ENCODE assay signal across 12 cellular contexts in the genomic region with DNA sequence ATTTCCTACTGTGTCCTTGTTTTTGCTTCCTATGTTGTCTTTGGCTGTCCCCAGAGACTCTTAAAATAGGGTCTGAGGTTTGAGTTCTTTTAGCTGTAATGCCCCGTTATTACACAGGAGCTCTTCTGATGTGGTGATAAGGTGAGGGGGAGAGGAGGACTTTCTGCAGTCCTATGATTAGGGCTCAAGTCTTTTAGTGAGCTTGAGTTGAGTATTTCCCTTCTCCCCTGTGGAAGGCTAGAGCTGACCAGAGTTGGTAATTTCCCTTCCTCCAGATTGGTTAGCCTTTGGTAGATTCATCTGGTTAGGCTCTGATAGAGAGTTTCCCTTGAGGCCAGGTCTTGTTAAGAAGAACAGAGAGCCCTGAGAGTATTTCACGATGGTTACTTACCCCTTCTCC. TPM values are rescaled to one million over a fixed set of nuclear protein-coding genes. Genes with fewer than 3 reads are reported as not detected.
A peak's percentile ranks its signal among the peaks of the same experiment; 100 is the strongest.
DNase-seq lines count a peak whose midpoint lies in the region; ATAC-seq lines count a peak whose summit lies in the region.
"Had no signal": no experiment of that assay in that cellular context is flagged by ENCODE, and none has a peak within 500 bp of the region (broad histone marks: within the 10 kb centered on the region; RNA-seq: fewer than 3 reads in every experiment).

No MANE protein-coding gene starts in this region.

- H3K56ac ChIP-seq in mesendoderm (ENCODE audit: low read length) = no peak overlapping the region

- H3K27ac ChIP-seq in CD4-positive, alpha-beta memory T cell (ENCODE audit: low read depth, low read length) = no peak overlapping the region
- no peak overlapping the region for H3K27ac ChIP-seq in mesendoderm (ENCODE audit: low read depth, low read length)
- H3K27ac ChIP-seq: suprapubic skin had no signal

- no peak overlapping the region for H3K9ac ChIP-seq in mesendoderm (ENCODE audit: low read length)

- CTCF ChIA-PET in CD4-positive, alpha-beta memory T cell (lab: Charles Lee; ENCODE audit: partially characterized antibody) = interaction anchor here (0.8 to 2.7 kb wide), 4 partner anchors 10 to 34 kb away, joined by 3 to 15 read pairs (median 4); no protein-coding TSS in a partner anchor

- no peak overlapping the region for H3K4me2 ChIP-seq in mesendoderm (ENCODE audit: low read length)

- no peak overlapping the region for H2BK120ac ChIP-seq in mesendoderm (ENCODE audit: low read depth, low read length)

- H3K36me3 ChIP-seq in CD4-positive, alpha-beta memory T cell (ENCODE audit: insufficient read depth, low read length) = no peaks in the 10 kb centered on the region
- no peaks in the 10 kb centered on the region for H3K36me3 ChIP-seq in mesendoderm (ENCODE audit: control insufficient read depth, insufficient read depth, low read length)
- H3K36me3 ChIP-seq: suprapubic skin had no signal

- H3K79me2 ChIP-seq in mesendoderm (ENCODE audit: control insufficient read depth, insufficient read depth, low read length) = peaks cover 1% of the 10 kb centered on the region

- no peak overlapping the region for H3K18ac ChIP-seq in mesendoderm (ENCODE audit: low read length)

- no peaks in the 10 kb centered on the region for H3K27me3 ChIP-seq in CD4-positive, alpha-beta memory T cell (ENCODE audit: insufficient read depth, low read length)
- no peaks in the 10 kb centered on the region for H3K27me3 ChIP-seq in mesendoderm (ENCODE audit: insufficient read depth, low read length, poor library complexity)
- H3K27me3 ChIP-seq: suprapubic skin had no signal

- H3K4me3 ChIP-seq in CD4-positive, alpha-beta memory T cell (ENCODE audit: low read length in 2 of 2) = no peak overlapping the region
- H3K4me3 ChIP-seq in mesendoderm (ENCODE audit: low read length) = no peak overlapping the region
- H3K4me3 ChIP-seq: suprapubic skin had no signal

- ATAC-seq in GM18868 (IDR thresholded peaks at IDR 0.05; ENCODE audit: unreplicated experiment) = peak; percentile 6
- no peak for ATAC-seq in naive thymus-derived CD8-positive, alpha-beta T cell
- ATAC-seq in sciatic nerve = no peak
- no peak for ATAC-seq in Right ventricle myocardium superior (ENCODE audit: poor library complexity)
- ATAC-seq: left lobe of liver had no signal

- DNase-seq in CD4-positive, alpha-beta memory T cell = no peak
- no peak for DNase-seq in naive thymus-derived CD8-positive, alpha-beta T cell
- no peak for DNase-seq in mesendoderm
- no peak for DNase-seq in sciatic nerve (ENCODE audit: low spot score)
- no peak for DNase-seq in Right ventricle myocardium superior
- DNase-seq: caudate nucleus, NCI-H1417, NCI-H526 treated with DMSO at 0.1 percent for 48 hours had no signal

- intact Hi-C loops in CD4-positive, alpha-beta memory T cell (cut with micrococcal nuclease) = loop anchor here (2.0 kb wide), 1 partner anchor 14 kb away; no protein-coding TSS in a partner anchor
- intact Hi-C loops in sciatic nerve (cut with DNase I) (no loop called here), Right ventricle myocardium superior (cut with DNase I) (no loop called here)

- H3K79me1 ChIP-seq in mesendoderm (ENCODE audit: low read length) = no peaks in the 10 kb centered on the region

- peaks cover 5% of the 10 kb centered on the region in 2 donors for H3K36me3 Mint-ChIP-seq in CD4-positive, alpha-beta memory T cell
- H3K36me3 Mint-ChIP-seq in activated naive CD8-positive, alpha-beta T cell = no peaks in the 10 kb centered on the region
- peaks cover 0 to 8% (median 0%) of the 10 kb centered on the region in 3 donors for H3K36me3 Mint-ChIP-seq in naive thymus-derived CD8-positive, alpha-beta T cell

- no peak overlapping the region for H2BK15ac ChIP-seq in mesendoderm (replicated peaks; ENCODE audit: low read depth)

- no peak overlapping the region for H2AK5ac ChIP-seq in mesendoderm (ENCODE audit: low read length)

- no peak overlapping the region for H4K5ac ChIP-seq in mesendoderm (ENCODE audit: low read length)

- H3K23ac ChIP-seq in mesendoderm (ENCODE audit: low read length) = no peak overlapping the region

- H4K8ac ChIP-seq in mesendoderm (ENCODE audit: low read depth, low read length) = no peak overlapping the region

- no peak overlapping the region for H3K4ac ChIP-seq in mesendoderm (ENCODE audit: low read depth, low read length)

- H2BK5ac ChIP-seq in mesendoderm (ENCODE audit: low read length) = no peak overlapping the region

- H3K4me3 Mint-ChIP-seq in CD4-positive, alpha-beta memory T cell = peak overlapping the region in 6 of 8 donors; percentile 1 to 49 (median 16)
- peak overlapping the region; percentile 11 for H3K4me3 Mint-ChIP-seq in activated naive CD8-positive, alpha-beta T cell
- peak overlapping the region in 8 of 10 donors; percentile 8 to 67 (median 42) for H3K4me3 Mint-ChIP-seq in naive thymus-derived CD8-positive, alpha-beta T cell

- H3K27ac Mint-ChIP-seq in CD4-positive, alpha-beta memory T cell = peak overlapping the region; percentile 45 to 75 (median 62)
- peak overlapping the region; percentile 41 for H3K27ac Mint-ChIP-seq in activated naive CD8-positive, alpha-beta T cell
- H3K27ac Mint-ChIP-seq in naive thymus-derived CD8-positive, alpha-beta T cell = peak overlapping the region; percentile 8 to 91 (median 86)

- peaks cover 10 to 35% (median 17%) of the 10 kb centered on the region in 4 donors for H3K4me1 Mint-ChIP-seq in CD4-positive, alpha-beta memory T cell
- peaks cover 35% of the 10 kb centered on the region for H3K4me1 Mint-ChIP-seq in activated naive CD8-positive, alpha-beta T cell (ENCODE audit: low read depth)
- H3K4me1 Mint-ChIP-seq in naive thymus-derived CD8-positive, alpha-beta T cell = peaks cover 16 to 28% (median 24%) of the 10 kb centered on the region in 4 donors

- POLR2A ChIA-PET in CD4-positive, alpha-beta memory T cell (lab: Charles Lee; ENCODE audit: partially characterized antibody) = interaction anchor here (0.6 to 1.7 kb wide), 9 partner anchors 9 to 411 kb away, joined by 3 to 6 read pairs (median 3); a partner anchor contains a TSS
- POLR2A ChIA-PET in naive thymus-derived CD8-positive, alpha-beta T cell (lab: Charles Lee) = interaction anchor here (0.6 to 1.7 kb wide), 5 partner anchors 10 to 266 kb away, joined by 3 to 11 read pairs (median 5); no protein-coding TSS in a partner anchor

- no CpG with 5 or more reads among the region's 2 CpGs for WGBS in mesendoderm (ENCODE audit: extremely low coverage, insufficient coverage, low lambda C conversion rate)

- H3K9me3 ChIP-seq in CD4-positive, alpha-beta memory T cell (ENCODE audit: control insufficient read depth in 1 of 2, low read length in 2 of 2) = no peaks in the 10 kb centered on the region
- H3K9me3 ChIP-seq: suprapubic skin had no signal

- no peaks in the 10 kb centered on the region for H3K27me3 Mint-ChIP-seq in CD4-positive, alpha-beta memory T cell
- H3K27me3 Mint-ChIP-seq in activated naive CD8-positive, alpha-beta T cell = no peaks in the 10 kb centered on the region
- H3K27me3 Mint-ChIP-seq in naive thymus-derived CD8-positive, alpha-beta T cell = no peaks in the 10 kb centered on the region

- peaks cover 0 to 14% (median 3%) of the 10 kb centered on the region in 8 donors for H3K9me3 Mint-ChIP-seq in CD4-positive, alpha-beta memory T cell
- no peaks in the 10 kb centered on the region for H3K9me3 Mint-ChIP-seq in activated naive CD8-positive, alpha-beta T cell (ENCODE audit: low read depth)
- peaks cover 0 to 3% (median 0%) of the 10 kb centered on the region in 9 donors for H3K9me3 Mint-ChIP-seq in naive thymus-derived CD8-positive, alpha-beta T cell

- H3K4me1 ChIP-seq in CD4-positive, alpha-beta memory T cell (ENCODE audit: insufficient read depth, low read length) = peaks cover 22% of the 10 kb centered on the region
- no peaks in the 10 kb centered on the region for H3K4me1 ChIP-seq in mesendoderm (ENCODE audit: control insufficient read depth, low read depth, low read length)

RNA-seq across cellular contexts. Expression of a gene that starts 4.3 kb away (rescaled TPM):
- total RNA-seq in CD4-positive, alpha-beta memory T cell = 10 to 100 TPM; 84.7 to 87.1 TPM
- 10 to 100 TPM; 82.5 to 83.7 TPM for polyA plus RNA-seq in CD4-positive, alpha-beta memory T cell
- total RNA-seq in naive thymus-derived CD8-positive, alpha-beta T cell = 10 to 100 TPM; 91.4 to 97.5 TPM
- polyA plus RNA-seq in naive thymus-derived CD8-positive, alpha-beta T cell = 10 to 100 TPM; 51.7 to 63.5 (median 54.4) TPM
- polyA plus RNA-seq in mesendoderm (2013, experiment 1 of 2) = 212 TPM
- 208 TPM for polyA plus RNA-seq in mesendoderm (2013, experiment 2 of 2)
- total RNA-seq in sciatic nerve (123 TPM), Right ventricle myocardium superior (47.1 TPM)
